Comparison of ENCODE assay signal across 8 cellular contexts in genomic region chr20:18137412-18138265, GRCh38. TPM values are rescaled to one million over a fixed set of nuclear protein-coding genes. Genes with fewer than 3 reads are reported as not detected.
DNase-seq lines count a peak whose midpoint lies in the region; ATAC-seq and TF ChIP-seq lines count a peak whose summit lies in the region.

Gene KAT14, plus strand, starts transcription at chr20:18137863. Its CDS starts 4,798 bp downstream, at chr20:18142661.
Gene PET117, plus strand, starts transcription at chr20:18137863. Its CDS starts 93 bp downstream, at chr20:18137956.

- H3K4me1 Mint-ChIP-seq in IgD-negative memory B cell: peaks cover 24 to 31% (median 26%) of the 10 kb centered on the region in 3 donors

- intact Hi-C loops in esophagus squamous epithelium (cut with DNase I): no loop called here

- peak within 1 kb of the TSS; percentile 87 to 98 (median 95) for H3K4me3 Mint-ChIP-seq in IgD-negative memory B cell

- 0 to 3% methylated on average over 3 to 26 of the region's 87 CpGs for WGBS in esophagus squamous epithelium, 2 donors

- H3K4me1 ChIP-seq in esophagus squamous epithelium: peaks cover 12 to 52% (median 13%) of the 10 kb centered on the region in 3 donors

- DNase-seq in DMS53 treated with DMSO at 0.1 percent for 48 hours (lab: John Stamatoyannopoulos, UW; ENCODE audit: unreplicated experiment): peak; percentile 73
- peak; percentile 94 to 96 for DNase-seq in activated T-cell treated with anti-CD3 and anti-CD28 coated beads, Interleukin-2, amount 50 U/mL, for 48 hours
- DNase-seq in esophagus squamous epithelium (lab: John Stamatoyannopoulos, UW): peak; percentile 49
- DNase-seq in myocyte (ENCODE audit: low read depth): peak; percentile 95
- DNase-seq in stimulated activated CD8-positive, alpha-beta memory T cell treated with anti-CD3 and anti-CD28 coated beads, Interleukin-7, amount 100 ng/mL, for 4 hours (ENCODE audit: low read depth in 2 of 2): peak; percentile 80 to 88

- H3K9me3 ChIP-seq in esophagus squamous epithelium: no peaks in the 10 kb centered on the region

- peaks cover 3% of the 10 kb centered on the region for H3K27me3 Mint-ChIP-seq in IgD-negative memory B cell

- TF ChIP-seq POLR2A in esophagus squamous epithelium (IDR thresholded peaks at IDR 0.05): peak in 2 of 4 donors; percentile 70 to 77

- H3K27me3 ChIP-seq in esophagus squamous epithelium: no peaks in the 10 kb centered on the region

- peak within 1 kb of the TSS; percentile 88 to 95 (median 94) for H3K27ac ChIP-seq in esophagus squamous epithelium

- peaks cover 0 to 7% (median 5%) of the 10 kb centered on the region in 3 donors for H3K36me3 ChIP-seq in esophagus squamous epithelium

- no peaks in the 10 kb centered on the region for H3K9me3 Mint-ChIP-seq in IgD-negative memory B cell

- peak within 1 kb of the TSS; percentile 89 to 94 (median 94) for H3K27ac Mint-ChIP-seq in IgD-negative memory B cell

- peak; percentile 86 for ATAC-seq in GM21576 (IDR thresholded peaks at IDR 0.05; ENCODE audit: unreplicated experiment)

- peak in 2 of 6 experiments; percentile 15 to 27 for TF ChIP-seq CTCF in esophagus squamous epithelium (IDR thresholded peaks at IDR 0.05)

- no peaks in the 10 kb centered on the region for H3K36me3 Mint-ChIP-seq in IgD-negative memory B cell

- peak within 1 kb of the TSS; percentile 83 to 94 (median 88) for H3K4me3 ChIP-seq in esophagus squamous epithelium

TF ChIP-seq in PFSK-1, 5 proteins besides CTCF, POLR2A, EP300 and RAD21:
- TF ChIP-seq FOXP2 (optimal IDR thresholded peaks at IDR 0.05; ENCODE audit: borderline replicate concordance, extremely low read depth, extremely low read length, insufficient read depth) (peak; percentile 91), SIN3A (IDR thresholded peaks at IDR 0.05; ENCODE audit: borderline replicate concordance, insufficient read depth, low read length) (no peak), POLR2AphosphoS5 (IDR thresholded peaks at IDR 0.05; ENCODE audit: low read depth, low read length) (peak; percentile 89), TAF1 (IDR thresholded peaks at IDR 0.05; ENCODE audit: borderline replicate concordance, insufficient read depth, low read length) (peak; percentile 56), REST (IDR thresholded peaks at IDR 0.05; ENCODE audit: insufficient read depth in 1 of 2, low read depth in 2 of 2, low read length in 2 of 2) (0 out of 4 replicates have a peak, but pooled peaks of 1 of the 2 experiments have one; percentile 18)

RNA-seq across cellular contexts. Expression of gene KAT14, which starts in this region (rescaled TPM):
- 19.4 TPM for polyA plus RNA-seq in IgD-negative memory B cell
- polyA plus RNA-seq in PFSK-1 (2012; ENCODE audit: insufficient read length, low read depth): 6.3 TPM
- total RNA-seq in esophagus squamous epithelium (10 to 100 TPM in 2 of 4 donors, 1 to 10 TPM in 2; 6.5 to 11.8 (median 9.8) TPM), myocyte (25.4 and 26.4 TPM in 2 replicates)
- polyA plus RNA-seq in myocyte (2012): 12.6 TPM

RNA-seq across cellular contexts. Expression of gene PET117, which starts in this region (rescaled TPM):
- polyA plus RNA-seq in IgD-negative memory B cell: 24.3 TPM
- 13.5 TPM for polyA plus RNA-seq in PFSK-1 (2012; ENCODE audit: insufficient read length, low read depth)
- 10 to 100 TPM in 2 of 4 donors, 1 to 10 TPM in 2; 2.8 to 17.0 (median 7.7) TPM for total RNA-seq in esophagus squamous epithelium
- 25.2 and 28.6 TPM in 2 replicates for total RNA-seq in myocyte
- polyA plus RNA-seq in myocyte (2012): 12.2 TPM

Comparison
In these comparisons a context has a peak if more than half of its experiments do, and no peak if none do; other contexts are left out.
1. Peak in every context shown above with its lines: DNase-seq, ATAC-seq, H3K4me3 ChIP-seq and H3K27ac ChIP-seq.